8 cellular contexts compared by ENCODE assay signal in genomic region chr20:3172126-3172932, GRCh38. TPM values are rescaled to one million over a fixed set of nuclear protein-coding genes. Genes with fewer than 3 reads are reported as not detected.
DNase-seq lines count a peak whose midpoint lies in the region; ATAC-seq and TF ChIP-seq lines count a peak whose summit lies in the region.

No MANE protein-coding gene starts in this region.

- H3K9me3 Mint-ChIP-seq in MCF 10A (ENCODE audit: unreplicated experiment) = no peaks in the 10 kb centered on the region

- CTCF ChIA-PET in MCF 10A (lab: Yijun Ruan, JAX) = interaction anchor here (1.1 to 1.6 kb wide), 2 partner anchors 10 to 119 kb away, joined by 3 read pairs; no protein-coding TSS in a partner anchor

- intact Hi-C loops in Right ventricle myocardium inferior (cut with DNase I) = no loop called here
- intact Hi-C loops in MCF 10A (cut with micrococcal nuclease) = loop anchor here (10.0 kb wide), 1 partner anchor 118 kb away; no protein-coding TSS in a partner anchor
- intact Hi-C loops in uterus (cut with DNase I; ENCODE audit: low total_unique reads) = no loop called here

- H3K9me3 ChIP-seq in cardiac muscle cell (ENCODE audit: low read depth) (no peaks in the 10 kb centered on the region), uterus (no peaks in the 10 kb centered on the region)

- H3K4me3 ChIP-seq in cardiac muscle cell (peak overlapping the region; percentile 89), uterus (peak overlapping the region; percentile 65 to 83)

- peaks cover 14% of the 10 kb centered on the region for H3K4me1 Mint-ChIP-seq in MCF 10A (ENCODE audit: insufficient read depth, unreplicated experiment)

- H3K36me3 ChIP-seq in cardiac muscle cell = no peaks in the 10 kb centered on the region
- no peaks in the 10 kb centered on the region for H3K36me3 ChIP-seq in uterus

- TF ChIP-seq POLR2A in uterus (IDR thresholded peaks at IDR 0.05) = no peak

- no peak overlapping the region for H3K27ac ChIP-seq in cardiac muscle cell
- peak overlapping the region in 1 of 2 donors; percentile 87 for H3K27ac ChIP-seq in uterus

- H3K27ac Mint-ChIP-seq in MCF 10A (ENCODE audit: low read depth, unreplicated experiment) = no peak overlapping the region

- POLR2A ChIA-PET in MCF 10A (lab: Yijun Ruan, JAX) = interaction anchor here (0.6 to 5.3 kb wide), 4 partner anchors 12 to 37 kb away, joined by 3 to 44 read pairs (median 3); partner anchors contain the start of genes FASTKD5, ITPA and UBOX5

- TF ChIP-seq CTCF in cardiac muscle cell (IDR thresholded peaks at IDR 0.05; ENCODE audit: low read depth, low read length) (no peak), MCF 10A (IDR thresholded peaks at IDR 0.05; ENCODE audit: unreplicated experiment) (no peak), uterus (IDR thresholded peaks at IDR 0.05) (no peak)

- H3K27me3 Mint-ChIP-seq in MCF 10A (ENCODE audit: insufficient read depth, unreplicated experiment) = no peaks in the 10 kb centered on the region

- ATAC-seq in Right ventricle myocardium inferior = no peak

- no peaks in the 10 kb centered on the region for H3K36me3 Mint-ChIP-seq in MCF 10A (ENCODE audit: insufficient read depth, unreplicated experiment)

- H3K27me3 ChIP-seq in cardiac muscle cell (no peaks in the 10 kb centered on the region), uterus (no peaks in the 10 kb centered on the region)

- H3K4me1 ChIP-seq in cardiac muscle cell (ENCODE audit: low read depth) (peaks cover 11% of the 10 kb centered on the region), uterus (no peaks in the 10 kb centered on the region)

- H3K4me3 Mint-ChIP-seq in MCF 10A (ENCODE audit: unreplicated experiment) = peak overlapping the region; percentile 93

- TSS peak; percentile 23 for BruUV-seq in MCF 10A (replicated peaks; lab: Mats Ljungman, UMichigan)

- DNase-seq in cardiac muscle cell (ENCODE audit: low read depth in 1 of 2, low spot score in 1 of 2) = no peak
- DNase-seq in Right ventricle myocardium inferior (ENCODE audit: missing footprints) = no peak
- no peak for DNase-seq in MCF 10A (ENCODE audit: unreplicated experiment)
- peak; percentile 75 for DNase-seq in mesenteric fat pad (ENCODE audit: low spot score)
- DNase-seq in uterus = no peak
- no peak for DNase-seq in UCSD-AML1 (lab: John Stamatoyannopoulos, UW; ENCODE audit: unreplicated experiment)
- no peak for DNase-seq in RKO (ENCODE audit: low spot score)
- no peak for DNase-seq in hippocampal formation (lab: John Stamatoyannopoulos, UW)

RNA-seq across cellular contexts. Expression of gene LZTS3, which starts 1.0 kb away (rescaled TPM):
- total RNA-seq in cardiac muscle cell = 20.5 and 30.9 TPM in 2 replicates
- polyA plus RNA-seq in cardiac muscle cell = 14.5 and 15.7 TPM in 2 replicates
- total RNA-seq in Right ventricle myocardium inferior = 19.6 TPM
- 5.3 and 8.5 TPM in 2 replicates for total RNA-seq in MCF 10A (2022)
- total RNA-seq in mesenteric fat pad = 6.2 TPM
- 10 to 100 TPM in 2 of 4 donors, 1 to 10 TPM in 2; 3.6 to 13.1 (median 8.2) TPM for total RNA-seq in uterus

RNA-seq across cellular contexts. Expression of gene FASTKD5, which starts 12.7 kb away (rescaled TPM):
- total RNA-seq in cardiac muscle cell = 9.5 and 14.6 TPM in 2 replicates
- polyA plus RNA-seq in cardiac muscle cell = 12.3 and 21.4 TPM in 2 replicates
- 27.9 TPM for total RNA-seq in Right ventricle myocardium inferior
- 15.0 and 18.2 TPM in 2 replicates for total RNA-seq in MCF 10A (2022)
- total RNA-seq in mesenteric fat pad = 15.4 TPM
- total RNA-seq in uterus = 10 to 100 TPM; 12.3 to 17.2 (median 12.7) TPM

RNA-seq across cellular contexts. Expression of gene UBOX5, which starts 12.7 kb away (rescaled TPM):
- total RNA-seq in cardiac muscle cell (7.7 and 11.0 TPM in 2 replicates), Right ventricle myocardium inferior (2.4 TPM), MCF 10A (2022) (5.0 and 5.9 TPM in 2 replicates), mesenteric fat pad (3.7 TPM), uterus (10 to 100 TPM in 2 of 4 donors, 1 to 10 TPM in 2; 2.6 to 14.1 (median 8.5) TPM)
- 8.0 and 12.1 TPM in 2 replicates for polyA plus RNA-seq in cardiac muscle cell

RNA-seq across cellular contexts. Expression of gene DDRGK1, which starts 32.2 kb away (rescaled TPM):
- total RNA-seq in cardiac muscle cell (57.6 and 107 TPM in 2 replicates), Right ventricle myocardium inferior (36.5 TPM), MCF 10A (2022) (116 and 136 TPM in 2 replicates), mesenteric fat pad (59.3 TPM), uterus (10 to 100 TPM; 37.7 to 74.9 (median 40.1) TPM)
- 48.1 and 81.6 TPM in 2 replicates for polyA plus RNA-seq in cardiac muscle cell

RNA-seq across cellular contexts. Expression of gene ITPA, which starts 37.0 kb away (rescaled TPM):
- 33.8 and 56.5 TPM in 2 replicates for total RNA-seq in cardiac muscle cell
- 54.5 and 74.1 TPM in 2 replicates for polyA plus RNA-seq in cardiac muscle cell
- total RNA-seq in Right ventricle myocardium inferior = 21.4 TPM
- total RNA-seq in MCF 10A (2022) = 69.4 and 97.1 TPM in 2 replicates
- total RNA-seq in mesenteric fat pad = 38.0 TPM
- total RNA-seq in uterus = 10 to 100 TPM in 3 of 4 donors, 1 to 10 TPM in 1; 6.9 to 25.0 (median 21.8) TPM
